9 cellular contexts compared by ENCODE assay signal in genomic region chr1:239997515-239998311, GRCh38.
DNase-seq lines count a peak whose midpoint lies in the region; ATAC-seq and TF ChIP-seq lines count a peak whose summit lies in the region.
"Had no signal": no experiment of that assay in that cellular context is flagged by ENCODE, and none has a peak within 500 bp of the region (broad histone marks: within the 10 kb centered on the region; RNA-seq: fewer than 3 reads in every experiment).

No MANE protein-coding gene starts in this region.

- peak in 1 of 2 donors; percentile 30 for ATAC-seq in activated T-cell treated with anti-CD3 and anti-CD28 coated beads, Interleukin-2, amount 50 U/mL, for 72 hours (replicated peaks in 1 of 2)
- no peak for ATAC-seq in HG03135 (IDR thresholded peaks at IDR 0.05; ENCODE audit: unreplicated experiment)
- ATAC-seq in GM18511 (IDR thresholded peaks at IDR 0.05; ENCODE audit: unreplicated experiment): no peak

- H3K27me3 Mint-ChIP-seq in MCF 10A (ENCODE audit: insufficient read depth, unreplicated experiment): no peaks in the 10 kb centered on the region
- H3K27me3 Mint-ChIP-seq in activated T-cell treated with anti-CD3 and anti-CD28 coated beads, Interleukin-2, amount 50 U/mL, for 72 hours (ENCODE audit: low read depth): peaks cover 71% of the 10 kb centered on the region
- peaks cover 13 to 21% (median 20%) of the 10 kb centered on the region in 3 donors for H3K27me3 Mint-ChIP-seq in immature natural killer cell (ENCODE audit: low read depth in 3 of 3)

- CTCF ChIA-PET in MCF 10A (lab: Yijun Ruan, JAX): interaction anchor here (0.6 to 8.7 kb wide), 5 partner anchors 9 to 1857 kb away, joined by 3 to 97 read pairs (median 3); no protein-coding TSS in a partner anchor

- H3K4me1 ChIP-seq in breast epithelium (peaks cover 0 to 5% of the 10 kb centered on the region in 2 donors), suprapubic skin (peaks cover 11% of the 10 kb centered on the region)

- TF ChIP-seq CTCF in breast epithelium (IDR thresholded peaks at IDR 0.05) (no peak), MCF 10A (IDR thresholded peaks at IDR 0.05; ENCODE audit: unreplicated experiment) (no peak), suprapubic skin (IDR thresholded peaks at IDR 0.05) (no peak)

- H3K9me3 Mint-ChIP-seq in MCF 10A (ENCODE audit: unreplicated experiment) (no peaks in the 10 kb centered on the region), immature natural killer cell (peaks cover 0 to 5% (median 2%) of the 10 kb centered on the region in 6 donors)
- H3K9me3 Mint-ChIP-seq in activated T-cell treated with anti-CD3 and anti-CD28 coated beads, Interleukin-2, amount 50 U/mL, for 72 hours: no peaks in the 10 kb centered on the region

- WGBS in suprapubic skin: 4% methylated on average over 38 of the region's 104 CpGs

- H3K9me3 ChIP-seq in breast epithelium (no peaks in the 10 kb centered on the region), suprapubic skin (no peaks in the 10 kb centered on the region)

- intact Hi-C loops in breast epithelium (cut with DNase I; ENCODE audit: low total_unique reads): no loop called here
- intact Hi-C loops in MCF 10A (cut with micrococcal nuclease): no loop called here

- H3K4me3 Mint-ChIP-seq in MCF 10A (ENCODE audit: unreplicated experiment): no peak overlapping the region
- peak overlapping the region; percentile 70 for H3K4me3 Mint-ChIP-seq in activated T-cell treated with anti-CD3 and anti-CD28 coated beads, Interleukin-2, amount 50 U/mL, for 72 hours
- peak overlapping the region in 4 of 5 donors; percentile 27 to 71 (median 36) for H3K4me3 Mint-ChIP-seq in immature natural killer cell

- H3K4me1 Mint-ChIP-seq in MCF 10A (ENCODE audit: insufficient read depth, unreplicated experiment) (peaks cover 9% of the 10 kb centered on the region), immature natural killer cell (peaks cover 6 to 7% of the 10 kb centered on the region in 2 donors)
- no peaks in the 10 kb centered on the region for H3K4me1 Mint-ChIP-seq in activated T-cell treated with anti-CD3 and anti-CD28 coated beads, Interleukin-2, amount 50 U/mL, for 72 hours (ENCODE audit: low read depth)

- TF ChIP-seq EP300 in suprapubic skin (IDR thresholded peaks at IDR 0.05): no peak

- H3K27ac ChIP-seq in breast epithelium (no peak overlapping the region), suprapubic skin (no peak overlapping the region), caudate nucleus (ENCODE audit: low read depth, low read length) (no peak overlapping the region)

- peak overlapping the region in 2 of 3 donors; percentile 36 to 56 for H3K4me3 ChIP-seq in breast epithelium
- H3K4me3 ChIP-seq in suprapubic skin: peak overlapping the region; percentile 30

- H3K27ac Mint-ChIP-seq in MCF 10A (ENCODE audit: low read depth, unreplicated experiment) (no peak overlapping the region), immature natural killer cell (no peak overlapping the region)
- H3K27ac Mint-ChIP-seq in activated T-cell treated with anti-CD3 and anti-CD28 coated beads, Interleukin-2, amount 50 U/mL, for 72 hours: no peak overlapping the region

- H3K27me3 ChIP-seq in breast epithelium: peaks cover 2 to 51% of the 10 kb centered on the region in 2 donors
- peaks cover 62% of the 10 kb centered on the region for H3K27me3 ChIP-seq in suprapubic skin

- POLR2A ChIA-PET in MCF 10A (lab: Yijun Ruan, JAX): interaction anchor here (0.6 kb wide), 1 partner anchor 39 kb away, joined by 3 read pairs; no protein-coding TSS in a partner anchor

- no TSS peak for BruUV-seq in MCF 10A (replicated peaks; lab: Mats Ljungman, UMichigan)

- DNase-seq in breast epithelium (ENCODE audit: low spot score in 2 of 2) (no peak), MCF 10A (ENCODE audit: unreplicated experiment) (no peak), immature natural killer cell (no peak), suprapubic skin (ENCODE audit: low spot score in 2 of 2) (no peak), caudate nucleus (lab: John Stamatoyannopoulos, UW) (no peak)
- DNase-seq in activated T-cell treated with anti-CD3 and anti-CD28 coated beads, Interleukin-2, amount 50 U/mL, for 72 hours: peak; percentile 5 to 24
- DNase-seq: NCI-H146 had no signal

- H3K36me3 ChIP-seq in breast epithelium (no peaks in the 10 kb centered on the region), suprapubic skin (no peaks in the 10 kb centered on the region)

- no peak for TF ChIP-seq POLR2A in breast epithelium (IDR thresholded peaks at IDR 0.05)
- no peak for TF ChIP-seq POLR2A in suprapubic skin (IDR thresholded peaks at IDR 0.05)

- H3K36me3 Mint-ChIP-seq in MCF 10A (ENCODE audit: insufficient read depth, unreplicated experiment): no peaks in the 10 kb centered on the region
- H3K36me3 Mint-ChIP-seq in activated T-cell treated with anti-CD3 and anti-CD28 coated beads, Interleukin-2, amount 50 U/mL, for 72 hours (ENCODE audit: insufficient read depth in 2 of 2): no peaks in the 10 kb centered on the region
- H3K36me3 Mint-ChIP-seq in immature natural killer cell: no peaks in the 10 kb centered on the region

Comparison
In these comparisons a context has a peak if more than half of its experiments do, and no peak if none do; other contexts are left out.
1. DNase-seq: peak in activated T-cell treated with anti-CD3 and anti-CD28 coated beads, Interleukin-2, amount 50 U/mL, for 72 hours (2 of 2); none in breast epithelium (0 of 2), MCF 10A (single experiment), immature natural killer cell (0 of 3), suprapubic skin (0 of 2) and caudate nucleus (0 of 61).